1 cellular context compared by ENCODE assay signal in the genomic region with DNA sequence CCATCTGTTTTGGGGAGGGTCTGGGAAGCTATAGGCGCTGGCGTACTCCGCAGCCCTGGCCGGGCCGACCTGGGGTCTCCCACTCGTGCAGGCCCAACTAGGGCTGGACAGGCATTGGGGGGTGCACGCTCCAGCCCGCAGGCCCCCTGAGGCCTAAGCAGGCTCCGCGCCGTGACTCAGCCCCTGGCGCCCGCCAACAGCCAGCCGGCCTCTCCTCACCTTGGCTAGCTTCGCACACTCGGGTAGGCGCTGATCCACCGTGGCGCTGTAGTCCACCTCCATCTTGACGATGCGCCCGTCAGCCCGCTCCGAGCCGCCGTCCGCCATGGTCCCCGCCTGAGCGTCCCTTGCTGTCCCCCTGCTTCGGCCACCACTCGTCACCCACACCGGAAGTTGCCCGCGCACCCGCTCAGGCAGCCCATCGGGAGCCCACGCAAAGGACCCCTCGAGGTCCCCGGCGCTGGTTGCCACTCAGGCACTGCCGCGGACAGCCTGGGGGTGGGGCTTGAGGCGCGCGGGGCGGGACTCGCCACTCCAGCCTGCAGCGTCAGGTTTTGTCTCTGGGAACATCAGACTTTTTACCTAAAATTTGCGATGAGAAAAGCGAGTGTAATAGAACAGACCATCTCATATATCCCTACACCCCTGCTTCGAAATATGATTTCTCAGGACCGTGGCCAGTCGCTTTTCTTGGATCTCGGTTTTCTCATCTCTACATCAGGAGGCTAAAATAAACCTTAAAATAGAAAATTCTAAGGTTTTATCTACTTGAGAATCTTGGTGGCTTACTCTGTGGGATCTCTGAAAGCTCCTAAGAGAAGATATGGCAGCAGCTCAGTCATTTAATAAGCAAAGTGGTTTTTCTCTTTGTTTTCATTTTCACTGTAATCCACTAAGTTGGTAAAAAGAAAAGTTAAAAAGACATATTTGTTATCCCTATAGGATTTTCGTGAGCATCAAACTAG.
TF ChIP-seq lines count a peak whose summit lies in the region.

A gene (minus strand): TSS at position 385 of the 965 bp plus-strand sequence. CDS start 58 bp downstream, at position 327.

TF ChIP-seq in HepG2, 621 proteins besides CTCF, POLR2A, EP300 and RAD21 (continued from another document and continues in another):
- TF ChIP-seq, protein P1, sequence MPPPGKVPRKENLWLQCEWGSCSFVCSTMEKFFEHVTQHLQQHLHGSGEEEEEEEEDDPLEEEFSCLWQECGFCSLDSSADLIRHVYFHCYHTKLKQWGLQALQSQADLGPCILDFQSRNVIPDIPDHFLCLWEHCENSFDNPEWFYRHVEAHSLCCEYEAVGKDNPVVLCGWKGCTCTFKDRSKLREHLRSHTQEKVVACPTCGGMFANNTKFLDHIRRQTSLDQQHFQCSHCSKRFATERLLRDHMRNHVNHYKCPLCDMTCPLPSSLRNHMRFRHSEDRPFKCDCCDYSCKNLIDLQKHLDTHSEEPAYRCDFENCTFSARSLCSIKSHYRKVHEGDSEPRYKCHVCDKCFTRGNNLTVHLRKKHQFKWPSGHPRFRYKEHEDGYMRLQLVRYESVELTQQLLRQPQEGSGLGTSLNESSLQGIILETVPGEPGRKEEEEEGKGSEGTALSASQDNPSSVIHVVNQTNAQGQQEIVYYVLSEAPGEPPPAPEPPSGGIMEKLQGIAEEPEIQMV (CRISPR knock-in tag; IDR thresholded peaks at IDR 0.05; ENCODE audit: low read depth): peak; percentile 55; the same call in 1 of the 2 replicates
- TF ChIP-seq HOXA9 (CRISPR knock-in tag; IDR thresholded peaks at IDR 0.05; ENCODE audit: borderline replicate concordance) (0 out of 2 replicates have a peak, but pooled peaks have one; percentile 26), ZNF549 (CRISPR knock-in tag; IDR thresholded peaks at IDR 0.05) (no peak), NKX3-1 (CRISPR knock-in tag; IDR thresholded peaks at IDR 0.05) (no peak), SP1 (IDR thresholded peaks at IDR 0.05) (no peak), SP1 (CRISPR knock-in tag; IDR thresholded peaks at IDR 0.05) (peak; percentile 92), ZNF382 (CRISPR knock-in tag; IDR thresholded peaks at IDR 0.05; ENCODE audit: borderline replicate concordance) (no peak), ZNF251 (CRISPR knock-in tag; IDR thresholded peaks at IDR 0.05) (0 out of 2 replicates have a peak, but pooled peaks have one; percentile 39), FOXO1 (CRISPR knock-in tag; IDR thresholded peaks at IDR 0.05) (0 out of 2 replicates have a peak, but pooled peaks have one; percentile 74), ZNF572 (CRISPR knock-in tag; IDR thresholded peaks at IDR 0.05) (peak; percentile 84; the same call in 1 of the 2 replicates), NR3C1 (CRISPR knock-in tag; IDR thresholded peaks at IDR 0.05) (no peak), CCAR2 (optimal IDR thresholded peaks at IDR 0.05; ENCODE audit: low read depth, low read length) (no peak), CBX5 (CRISPR knock-in tag; IDR thresholded peaks at IDR 0.05; ENCODE audit: borderline replicate concordance) (peak; percentile 83; the same call in 1 of the 2 replicates), NCOA1 (CRISPR knock-in tag; IDR thresholded peaks at IDR 0.05) (peak; percentile 97; the same call in 1 of the 2 replicates), DNMT3B (CRISPR knock-in tag; conservative IDR thresholded peaks at IDR 0.05) (no peak), HOXD1 (CRISPR knock-in tag; IDR thresholded peaks at IDR 0.05) (peak; percentile 97), REPIN1 (CRISPR knock-in tag; IDR thresholded peaks at IDR 0.05; ENCODE audit: borderline replicate concordance, low read depth) (peak; percentile 97), NCOA2 (CRISPR knock-in tag; IDR thresholded peaks at IDR 0.05) (peak; percentile 67), ZBTB1 (CRISPR knock-in tag; IDR thresholded peaks at IDR 0.05; ENCODE audit: borderline replicate concordance) (no peak), ZNF850 (CRISPR knock-in tag; conservative IDR thresholded peaks at IDR 0.05) (no peak), PRMT3 (CRISPR knock-in tag; IDR thresholded peaks at IDR 0.05; ENCODE audit: borderline replicate concordance, low read depth) (no peak), ASH2L (IDR thresholded peaks at IDR 0.05; ENCODE audit: insufficient read length, low read depth, low read length) (peak; percentile 98), TP53 (CRISPR knock-in tag; conservative IDR thresholded peaks at IDR 0.05) (0 out of 2 replicates have a peak, but pooled peaks have one; percentile 78), KLF9 (CRISPR knock-in tag; IDR thresholded peaks at IDR 0.05; ENCODE audit: low read depth) (no peak), ELF4 (CRISPR knock-in tag; IDR thresholded peaks at IDR 0.05; ENCODE audit: borderline replicate concordance) (no peak), GABPB1 (CRISPR knock-in tag; IDR thresholded peaks at IDR 0.05) (peak; percentile 100), NFE2 (CRISPR knock-in tag; IDR thresholded peaks at IDR 0.05) (peak; percentile 60; the same call in 1 of the 2 replicates), ZNF24 (IDR thresholded peaks at IDR 0.05) (no peak), RARG (CRISPR knock-in tag; IDR thresholded peaks at IDR 0.05; ENCODE audit: low read depth) (0 out of 2 replicates have a peak, but pooled peaks have one; percentile 43), ZFY (CRISPR knock-in tag; IDR thresholded peaks at IDR 0.05) (peak; percentile 100), NR2F2 (IDR thresholded peaks at IDR 0.05; ENCODE audit: borderline replicate concordance, low read depth) (no peak), KLF13 (CRISPR knock-in tag; IDR thresholded peaks at IDR 0.05) (no peak), HOXA7 (CRISPR knock-in tag; IDR thresholded peaks at IDR 0.05) (no peak), SP2 (CRISPR knock-in tag; IDR thresholded peaks at IDR 0.05) (peak; percentile 64), CCDC6 (CRISPR knock-in tag; IDR thresholded peaks at IDR 0.05) (peak; percentile 66), ZFP37 (CRISPR knock-in tag; IDR thresholded peaks at IDR 0.05; ENCODE audit: borderline replicate concordance) (no peak), SSRP1 (CRISPR knock-in tag; IDR thresholded peaks at IDR 0.05) (no peak), MED1 (CRISPR knock-in tag; IDR thresholded peaks at IDR 0.05) (peak; percentile 76), NR2F6 (IDR thresholded peaks at IDR 0.05) (no peak), NR2F6 (CRISPR knock-in tag; IDR thresholded peaks at IDR 0.05) (peak; percentile 42; the same call in 1 of the 2 replicates), TCF7 (IDR thresholded peaks at IDR 0.05; ENCODE audit: low read depth) (no peak), DR1 (CRISPR knock-in tag; IDR thresholded peaks at IDR 0.05) (peak; percentile 86)
- TF ChIP-seq, protein P2, sequence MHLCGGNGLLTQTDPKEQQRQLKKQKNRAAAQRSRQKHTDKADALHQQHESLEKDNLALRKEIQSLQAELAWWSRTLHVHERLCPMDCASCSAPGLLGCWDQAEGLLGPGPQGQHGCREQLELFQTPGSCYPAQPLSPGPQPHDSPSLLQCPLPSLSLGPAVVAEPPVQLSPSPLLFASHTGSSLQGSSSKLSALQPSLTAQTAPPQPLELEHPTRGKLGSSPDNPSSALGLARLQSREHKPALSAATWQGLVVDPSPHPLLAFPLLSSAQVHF (CRISPR knock-in tag; IDR thresholded peaks at IDR 0.05): peak; percentile 81; the same call in 1 of the 2 replicates
- TF ChIP-seq, protein P3, sequence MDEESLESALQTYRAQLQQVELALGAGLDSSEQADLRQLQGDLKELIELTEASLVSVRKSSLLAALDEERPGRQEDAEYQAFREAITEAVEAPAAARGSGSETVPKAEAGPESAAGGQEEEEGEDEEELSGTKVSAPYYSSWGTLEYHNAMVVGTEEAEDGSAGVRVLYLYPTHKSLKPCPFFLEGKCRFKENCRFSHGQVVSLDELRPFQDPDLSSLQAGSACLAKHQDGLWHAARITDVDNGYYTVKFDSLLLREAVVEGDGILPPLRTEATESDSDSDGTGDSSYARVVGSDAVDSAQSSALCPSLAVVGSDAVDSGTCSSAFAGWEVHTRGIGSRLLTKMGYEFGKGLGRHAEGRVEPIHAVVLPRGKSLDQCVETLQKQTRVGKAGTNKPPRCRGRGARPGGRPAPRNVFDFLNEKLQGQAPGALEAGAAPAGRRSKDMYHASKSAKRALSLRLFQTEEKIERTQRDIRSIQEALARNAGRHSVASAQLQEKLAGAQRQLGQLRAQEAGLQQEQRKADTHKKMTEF (CRISPR knock-in tag; IDR thresholded peaks at IDR 0.05): peak; percentile 92
- TF ChIP-seq, protein P4, sequence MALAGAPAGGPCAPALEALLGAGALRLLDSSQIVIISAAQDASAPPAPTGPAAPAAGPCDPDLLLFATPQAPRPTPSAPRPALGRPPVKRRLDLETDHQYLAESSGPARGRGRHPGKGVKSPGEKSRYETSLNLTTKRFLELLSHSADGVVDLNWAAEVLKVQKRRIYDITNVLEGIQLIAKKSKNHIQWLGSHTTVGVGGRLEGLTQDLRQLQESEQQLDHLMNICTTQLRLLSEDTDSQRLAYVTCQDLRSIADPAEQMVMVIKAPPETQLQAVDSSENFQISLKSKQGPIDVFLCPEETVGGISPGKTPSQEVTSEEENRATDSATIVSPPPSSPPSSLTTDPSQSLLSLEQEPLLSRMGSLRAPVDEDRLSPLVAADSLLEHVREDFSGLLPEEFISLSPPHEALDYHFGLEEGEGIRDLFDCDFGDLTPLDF (CRISPR knock-in tag; IDR thresholded peaks at IDR 0.05): no peak; the same call in 1 of the 2 replicates
- TF ChIP-seq, protein P5, sequence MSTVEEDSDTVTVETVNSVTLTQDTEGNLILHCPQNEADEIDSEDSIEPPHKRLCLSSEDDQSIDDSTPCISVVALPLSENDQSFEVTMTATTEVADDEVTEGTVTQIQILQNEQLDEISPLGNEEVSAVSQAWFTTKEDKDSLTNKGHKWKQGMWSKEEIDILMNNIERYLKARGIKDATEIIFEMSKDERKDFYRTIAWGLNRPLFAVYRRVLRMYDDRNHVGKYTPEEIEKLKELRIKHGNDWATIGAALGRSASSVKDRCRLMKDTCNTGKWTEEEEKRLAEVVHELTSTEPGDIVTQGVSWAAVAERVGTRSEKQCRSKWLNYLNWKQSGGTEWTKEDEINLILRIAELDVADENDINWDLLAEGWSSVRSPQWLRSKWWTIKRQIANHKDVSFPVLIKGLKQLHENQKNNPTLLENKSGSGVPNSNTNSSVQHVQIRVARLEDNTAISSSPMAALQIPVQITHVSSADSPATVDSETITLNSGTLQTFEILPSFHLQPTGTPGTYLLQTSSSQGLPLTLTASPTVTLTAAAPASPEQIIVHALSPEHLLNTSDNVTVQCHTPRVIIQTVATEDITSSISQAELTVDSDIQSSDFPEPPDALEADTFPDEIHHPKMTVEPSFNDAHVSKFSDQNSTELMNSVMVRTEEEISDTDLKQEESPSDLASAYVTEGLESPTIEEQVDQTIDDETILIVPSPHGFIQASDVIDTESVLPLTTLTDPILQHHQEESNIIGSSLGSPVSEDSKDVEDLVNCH (CRISPR knock-in tag; IDR thresholded peaks at IDR 0.05): no peak
- TF ChIP-seq, protein P6, sequence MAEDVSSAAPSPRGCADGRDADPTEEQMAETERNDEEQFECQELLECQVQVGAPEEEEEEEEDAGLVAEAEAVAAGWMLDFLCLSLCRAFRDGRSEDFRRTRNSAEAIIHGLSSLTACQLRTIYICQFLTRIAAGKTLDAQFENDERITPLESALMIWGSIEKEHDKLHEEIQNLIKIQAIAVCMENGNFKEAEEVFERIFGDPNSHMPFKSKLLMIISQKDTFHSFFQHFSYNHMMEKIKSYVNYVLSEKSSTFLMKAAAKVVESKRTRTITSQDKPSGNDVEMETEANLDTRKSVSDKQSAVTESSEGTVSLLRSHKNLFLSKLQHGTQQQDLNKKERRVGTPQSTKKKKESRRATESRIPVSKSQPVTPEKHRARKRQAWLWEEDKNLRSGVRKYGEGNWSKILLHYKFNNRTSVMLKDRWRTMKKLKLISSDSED (CRISPR knock-in tag; IDR thresholded peaks at IDR 0.05): 0 out of 2 replicates have a peak, but pooled peaks have one; percentile 55
- TF ChIP-seq, protein P7, sequence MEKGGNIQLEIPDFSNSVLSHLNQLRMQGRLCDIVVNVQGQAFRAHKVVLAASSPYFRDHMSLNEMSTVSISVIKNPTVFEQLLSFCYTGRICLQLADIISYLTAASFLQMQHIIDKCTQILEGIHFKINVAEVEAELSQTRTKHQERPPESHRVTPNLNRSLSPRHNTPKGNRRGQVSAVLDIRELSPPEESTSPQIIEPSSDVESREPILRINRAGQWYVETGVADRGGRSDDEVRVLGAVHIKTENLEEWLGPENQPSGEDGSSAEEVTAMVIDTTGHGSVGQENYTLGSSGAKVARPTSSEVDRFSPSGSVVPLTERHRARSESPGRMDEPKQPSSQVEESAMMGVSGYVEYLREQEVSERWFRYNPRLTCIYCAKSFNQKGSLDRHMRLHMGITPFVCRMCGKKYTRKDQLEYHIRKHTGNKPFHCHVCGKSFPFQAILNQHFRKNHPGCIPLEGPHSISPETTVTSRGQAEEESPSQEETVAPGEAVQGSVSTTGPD (CRISPR knock-in tag; IDR thresholded peaks at IDR 0.05): no peak
